1 cellular context compared by ENCODE assay signal in genomic region chr6:24743944-24744335, GRCh38.
TF ChIP-seq lines count a peak whose summit lies in the region.

No MANE protein-coding gene starts in this region.

TF ChIP-seq in K562, 482 proteins besides CTCF, POLR2A, EP300 and RAD21:
- no peak for TF ChIP-seq NFIX (CRISPR knock-in tag; IDR thresholded peaks at IDR 0.05; ENCODE audit: low read depth)
- no peak for TF ChIP-seq TCF7L2 (IDR thresholded peaks at IDR 0.05; ENCODE audit: low read depth, low read length)
- TF ChIP-seq HMG20A (CRISPR knock-in tag; conservative IDR thresholded peaks at IDR 0.05), result no peak
- 0 out of 2 replicates have a peak, but pooled peaks have one; percentile 20 for TF ChIP-seq POLR2H (tag; IDR thresholded peaks at IDR 0.05; ENCODE audit: low read depth)
- peak; percentile 85 for TF ChIP-seq SPI1 (IDR thresholded peaks at IDR 0.05; ENCODE audit: borderline replicate concordance, low read depth, low read length)
